8 cellular contexts compared by ENCODE assay signal in genomic region chr17:80219777-80220708, GRCh38. TPM values are rescaled to one million over a fixed set of nuclear protein-coding genes. Genes with fewer than 3 reads are reported as not detected.
DNase-seq lines count a peak whose midpoint lies in the region; ATAC-seq and TF ChIP-seq lines count a peak whose summit lies in the region.

TSS of gene SGSH (minus strand) at chr17:80220333. CDS start at chr17:80220313, 20 bp downstream.
TSS of gene SLC26A11 (plus strand) at chr17:80220427. CDS start at chr17:80221561, 1,134 bp downstream.

- H3K27ac Mint-ChIP-seq in stimulated activated effector memory CD8-positive, alpha-beta T cell treated with anti-CD3 and anti-CD28 coated beads, Interleukin-12 subunit alpha, Interleukin-12 subunit beta, amount 100 ng/mL, for 72 hours: peak within 1 kb of the TSS; percentile 97

- no peaks in the 10 kb centered on the region for H3K9me3 ChIP-seq in muscle layer of duodenum (ENCODE audit: control insufficient read depth in 1 of 2, low read length in 2 of 2)

- H3K27me3 ChIP-seq in muscle layer of duodenum (ENCODE audit: low read depth, low read length): no peaks in the 10 kb centered on the region

- TF ChIP-seq CTCF in GM12872 (IDR thresholded peaks at IDR 0.05; ENCODE audit: insufficient read depth, low read depth, low read length): 0 out of 3 replicates have a peak, but pooled peaks have one; percentile 11

- peaks cover 49% of the 10 kb centered on the region for H3K4me1 Mint-ChIP-seq in activated T-cell treated with anti-CD3 and anti-CD28 coated beads, Interleukin-2, amount 50 U/mL, for 4 hours (ENCODE audit: low read depth)
- peaks cover 68% of the 10 kb centered on the region for H3K4me1 Mint-ChIP-seq in stimulated activated effector memory CD8-positive, alpha-beta T cell treated with anti-CD3 and anti-CD28 coated beads, Interleukin-12 subunit alpha, Interleukin-12 subunit beta, amount 100 ng/mL, for 72 hours

- H3K4me3 ChIP-seq in muscle layer of duodenum (ENCODE audit: low read depth in 1 of 2, low read length in 2 of 2): peak within 1 kb of the TSS; percentile 84 to 96

- ATAC-seq in HG03064 (IDR thresholded peaks at IDR 0.05; ENCODE audit: low read depth, unreplicated experiment) (peak; percentile 26), esophagus mucosa (peak; percentile 76)
- peak; percentile 67 for ATAC-seq in activated T-cell treated with anti-CD3 and anti-CD28 coated beads, Interleukin-2, amount 50 U/mL, for 4 hours
- ATAC-seq in stimulated activated effector memory CD8-positive, alpha-beta T cell treated with anti-CD3 and anti-CD28 coated beads, Interleukin-12 subunit alpha, Interleukin-12 subunit beta, amount 100 ng/mL, for 72 hours: peak; percentile 62

- H3K36me3 ChIP-seq in muscle layer of duodenum (ENCODE audit: control insufficient read depth in 1 of 2, insufficient read depth in 2 of 2, low read length in 2 of 2): peaks cover 8 to 13% of the 10 kb centered on the region in 2 donors

- H3K27ac ChIP-seq in muscle layer of duodenum (ENCODE audit: low read length): peak within 1 kb of the TSS; percentile 82

- peaks cover 22% of the 10 kb centered on the region for H3K36me3 Mint-ChIP-seq in activated T-cell treated with anti-CD3 and anti-CD28 coated beads, Interleukin-2, amount 50 U/mL, for 4 hours (ENCODE audit: insufficient read depth)
- peaks cover 33% of the 10 kb centered on the region for H3K36me3 Mint-ChIP-seq in stimulated activated effector memory CD8-positive, alpha-beta T cell treated with anti-CD3 and anti-CD28 coated beads, Interleukin-12 subunit alpha, Interleukin-12 subunit beta, amount 100 ng/mL, for 72 hours

- no peaks in the 10 kb centered on the region for H3K9me3 Mint-ChIP-seq in activated T-cell treated with anti-CD3 and anti-CD28 coated beads, Interleukin-2, amount 50 U/mL, for 4 hours
- H3K9me3 Mint-ChIP-seq in stimulated activated effector memory CD8-positive, alpha-beta T cell treated with anti-CD3 and anti-CD28 coated beads, Interleukin-12 subunit alpha, Interleukin-12 subunit beta, amount 100 ng/mL, for 72 hours: no peaks in the 10 kb centered on the region

- DNase-seq in NOMO-1 treated with DMSO at 0.1 percent for 48 hours (lab: John Stamatoyannopoulos, UW; ENCODE audit: unreplicated experiment) (peak; percentile 28), OCI-M2 (lab: John Stamatoyannopoulos, UW; ENCODE audit: unreplicated experiment) (no peak)
- peak; percentile 46 for DNase-seq in activated T-cell treated with anti-CD3 and anti-CD28 coated beads, Interleukin-2, amount 50 U/mL, for 4 hours
- peak; percentile 43 to 76 for DNase-seq in stimulated activated effector memory CD8-positive, alpha-beta T cell treated with anti-CD3 and anti-CD28 coated beads, Interleukin-12 subunit alpha, Interleukin-12 subunit beta, amount 100 ng/mL, for 72 hours (ENCODE audit: low spot score in 2 of 2)

- peaks cover 0 to 29% of the 10 kb centered on the region in 2 donors for H3K4me1 ChIP-seq in muscle layer of duodenum (ENCODE audit: control insufficient read depth in 1 of 2, insufficient read depth in 2 of 2, low read length in 2 of 2)

- H3K27me3 Mint-ChIP-seq in activated T-cell treated with anti-CD3 and anti-CD28 coated beads, Interleukin-2, amount 50 U/mL, for 4 hours (ENCODE audit: low read depth): no peaks in the 10 kb centered on the region

- H3K4me3 Mint-ChIP-seq in activated T-cell treated with anti-CD3 and anti-CD28 coated beads, Interleukin-2, amount 50 U/mL, for 4 hours: peak within 1 kb of the TSS; percentile 91
- peak within 1 kb of the TSS; percentile 92 for H3K4me3 Mint-ChIP-seq in stimulated activated effector memory CD8-positive, alpha-beta T cell treated with anti-CD3 and anti-CD28 coated beads, Interleukin-12 subunit alpha, Interleukin-12 subunit beta, amount 100 ng/mL, for 72 hours

RNA-seq across cellular contexts. Expression of gene SGSH, which starts in this region (rescaled TPM):
- 10 to 100 TPM; 18.9 to 25.2 (median 19.1) TPM for total RNA-seq in activated T-cell treated with anti-CD3 and anti-CD28 coated beads, Interleukin-2, amount 50 U/mL, for 4 hours
- 18.9 TPM for total RNA-seq in esophagus mucosa

RNA-seq across cellular contexts. Expression of gene SLC26A11, which starts in this region (rescaled TPM):
- total RNA-seq in activated T-cell treated with anti-CD3 and anti-CD28 coated beads, Interleukin-2, amount 50 U/mL, for 4 hours: 10 to 100 TPM; 15.8 to 16.5 (median 16.4) TPM
- 7.2 TPM for total RNA-seq in esophagus mucosa

Comparison
In these comparisons a context has a peak if more than half of its experiments do, and no peak if none do; other contexts are left out.
1. ATAC-seq: peak in every context shown above with its lines; median percentile 76 in esophagus mucosa; 67 in activated T-cell treated with anti-CD3 and anti-CD28 coated beads, Interleukin-2, amount 50 U/mL, for 4 hours; 62 in stimulated activated effector memory CD8-positive, alpha-beta T cell treated with anti-CD3 and anti-CD28 coated beads, Interleukin-12 subunit alpha, Interleukin-12 subunit beta, amount 100 ng/mL, for 72 hours; 26 in HG03064.